25 cellular contexts compared by ENCODE assay signal in genomic region chr17:47995241-47995935, GRCh38. TPM values are rescaled to one million over a fixed set of nuclear protein-coding genes. Genes with fewer than 3 reads are reported as not detected.
DNase-seq lines count a peak whose midpoint lies in the region; ATAC-seq, FAIRE-seq and TF ChIP-seq lines count a peak whose summit lies in the region.
"Had no signal": no experiment of that assay in that cellular context is flagged by ENCODE, and none has a peak within 500 bp of the region (broad histone marks: within the 10 kb centered on the region; RNA-seq: fewer than 3 reads in every experiment).

No MANE protein-coding gene starts in this region.

- H3K36me3 ChIP-seq in GM23338 (ENCODE audit: insufficient read depth) (no peaks in the 10 kb centered on the region), neural progenitor cell (no peaks in the 10 kb centered on the region)
- H3K36me3 ChIP-seq: lower lobe of right lung had no signal

- peak; percentile 55 for DNase-seq in GM23338 (ENCODE audit: low spot score)
- peak; percentile 67 to 69 for DNase-seq in NCI-H524 (lab: John Stamatoyannopoulos, UW)
- DNase-seq in ecto neural progenitor cell (ENCODE audit: low spot score) = peak; percentile 94
- peak; percentile 86 for DNase-seq in neural progenitor cell (ENCODE audit: low spot score)
- no peak for DNase-seq in NCI-H1694 treated with DMSO at 0.1 percent for 48 hours (lab: John Stamatoyannopoulos, UW)
- DNase-seq in GM19239 (ENCODE audit: insufficient read length, low spot score) = no peak
- DNase-seq in NCI-H2029 treated with DMSO at 0.1 percent for 48 hours (lab: John Stamatoyannopoulos, UW) = no peak
- DNase-seq: activated CD4-positive, alpha-beta T cell treated with anti-CD3 and anti-CD28 coated beads for 36 hours; activated naive CD4-positive, alpha-beta T cell treated with anti-CD3 and anti-CD28 coated beads, Interleukin-2, amount 50 U/mL, for 16 hours; activated T-cell treated with anti-CD3 and anti-CD28 coated beads, Interleukin-2, amount 50 U/mL, for 72 hours; caudate nucleus; CD4-positive, alpha-beta T cell; foreskin fibroblast; IMR-90; NCI-H1105 treated with DMSO at 0.1 percent for 48 hours; occipital lobe; stimulated activated CD4-positive, alpha-beta T cell treated with anti-CD3 and anti-CD28 coated beads, Interleukin-4, amount 100 ng/mL, for 24 hours; stimulated activated naive CD8-positive, alpha-beta T cell treated with anti-CD3 and anti-CD28 coated beads, Interleukin-15, Interleukin-2, amounts not matched to agents 100 U/mL and 50 U/mL, for 24 hours; T-helper 1 cell had no signal

- H3K9me2 ChIP-seq in GM23338 (ENCODE audit: insufficient read depth) = no peaks in the 10 kb centered on the region

- peaks cover 15% of the 10 kb centered on the region for H3K27me3 Mint-ChIP-seq in GM23338 (ENCODE audit: insufficient read depth, low read depth, poor library complexity)
- peaks cover 7% of the 10 kb centered on the region for H3K27me3 Mint-ChIP-seq in neural progenitor cell (ENCODE audit: insufficient read depth, low read depth)

- ATAC-seq in GM23338 = peak; percentile 57
- no peak for ATAC-seq in GM18867 (IDR thresholded peaks at IDR 0.05; ENCODE audit: unreplicated experiment)
- ATAC-seq: activated CD4-positive, alpha-beta T cell treated with anti-CD3 and anti-CD28 coated beads for 36 hours; activated T-cell treated with anti-CD3 and anti-CD28 coated beads, Interleukin-2, amount 50 U/mL, for 72 hours; lower lobe of right lung; Panc1; stimulated activated naive CD8-positive, alpha-beta T cell treated with anti-CD3 and anti-CD28 coated beads, Interleukin-15, Interleukin-2, amounts not matched to agents 100 U/mL and 50 U/mL, for 24 hours had no signal

- no peak overlapping the region for H3K27ac ChIP-seq in GM23338 (ENCODE audit: low read depth)
- H3K27ac ChIP-seq in neural progenitor cell = peak overlapping the region; percentile 88
- H3K27ac ChIP-seq: hepatocyte, lower lobe of right lung had no signal

- FAIRE-seq in GM19239 (lab: Jason Lieb, UNC) = no peak
- FAIRE-seq: TTC549 had no signal

- H3K9me3 ChIP-seq in neural progenitor cell (ENCODE audit: low read depth) = no peaks in the 10 kb centered on the region
- H3K9me3 ChIP-seq: lower lobe of right lung had no signal

- H3K4me3 ChIP-seq in GM23338 (peak overlapping the region; percentile 34; the same call in 1 of the 2 replicates), neural progenitor cell (no peak overlapping the region)
- H3K4me3 ChIP-seq: hepatocyte, lower lobe of right lung had no signal

- no peak overlapping the region for H3K9ac ChIP-seq in neural progenitor cell

- peaks cover 59% of the 10 kb centered on the region for H3K4me1 Mint-ChIP-seq in GM23338
- peaks cover 79% of the 10 kb centered on the region for H3K4me1 Mint-ChIP-seq in neural progenitor cell

- H3K4me3 Mint-ChIP-seq in GM23338 (no peak overlapping the region), neural progenitor cell (peak overlapping the region; percentile 66)
- H3K4me3 Mint-ChIP-seq: activated CD4-positive, alpha-beta T cell treated with anti-CD3 and anti-CD28 coated beads for 36 hours; activated T-cell treated with anti-CD3 and anti-CD28 coated beads, Interleukin-2, amount 50 U/mL, for 72 hours; CD4-positive, alpha-beta T cell had no signal

- H3K9me3 Mint-ChIP-seq in GM23338 = no peaks in the 10 kb centered on the region; the same call in 2 of the 3 replicates
- H3K9me3 Mint-ChIP-seq in neural progenitor cell = no peaks in the 10 kb centered on the region
- H3K9me3 Mint-ChIP-seq: activated T-cell treated with anti-CD3 and anti-CD28 coated beads, Interleukin-2, amount 50 U/mL, for 72 hours; CD4-positive, alpha-beta T cell had no signal

- no peaks in the 10 kb centered on the region for H3K27me3 ChIP-seq in GM23338 (ENCODE audit: insufficient read depth)
- no peaks in the 10 kb centered on the region for H3K27me3 ChIP-seq in neural progenitor cell
- H3K27me3 ChIP-seq: hepatocyte had no signal

- H3K4me2 ChIP-seq in GM23338 (peak overlapping the region; percentile 57), neural progenitor cell (peak overlapping the region; percentile 63)
- H3K4me2 ChIP-seq: hepatocyte had no signal

- H3K36me3 Mint-ChIP-seq in GM23338 (ENCODE audit: low read depth) (no peaks in the 10 kb centered on the region), neural progenitor cell (no peaks in the 10 kb centered on the region)

- H3F3A ChIP-seq in GM23338 (replicated peaks; ENCODE audit: low read depth) = 0 out of 2 replicates have a peak, but pooled peaks cover 3% of the 10 kb centered on the region
- H3F3A ChIP-seq in neural progenitor cell (ENCODE audit: low read depth) = peaks cover 70% of the 10 kb centered on the region

- H4K20me1 ChIP-seq in GM23338 (replicated peaks; ENCODE audit: insufficient read depth) = no peaks in the 10 kb centered on the region
- no peaks in the 10 kb centered on the region for H4K20me1 ChIP-seq in neural progenitor cell (ENCODE audit: low read depth)

- H2AFZ ChIP-seq in GM23338 = peak overlapping the region; percentile 96
- no peak overlapping the region for H2AFZ ChIP-seq in neural progenitor cell (replicated peaks)
- H2AFZ ChIP-seq: hepatocyte had no signal

- TF ChIP-seq CTCF in GM23338 (conservative IDR thresholded peaks at IDR 0.05; ENCODE audit: low read depth in 2 of 2) (no peak), neural progenitor cell (IDR thresholded peaks at IDR 0.05) (no peak)

- H3K4me1 ChIP-seq in GM23338 (ENCODE audit: insufficient read depth) = peaks cover 35% of the 10 kb centered on the region
- H3K4me1 ChIP-seq in neural progenitor cell = peaks cover 80% of the 10 kb centered on the region

- H3K27ac Mint-ChIP-seq in GM23338 (peak overlapping the region; percentile 32; the same call in 1 of the 2 replicates), neural progenitor cell (peak overlapping the region; percentile 99)
- H3K27ac Mint-ChIP-seq: activated CD4-positive, alpha-beta T cell treated with anti-CD3 and anti-CD28 coated beads for 36 hours; activated T-cell treated with anti-CD3 and anti-CD28 coated beads, Interleukin-2, amount 50 U/mL, for 72 hours; CD4-positive, alpha-beta T cell had no signal

- H3K79me2 ChIP-seq in GM23338 (replicated peaks; ENCODE audit: insufficient read depth) (no peaks in the 10 kb centered on the region), neural progenitor cell (ENCODE audit: low read depth) (no peaks in the 10 kb centered on the region)
- H3K79me2 ChIP-seq: hepatocyte had no signal

RNA-seq across cellular contexts. Expression of gene CDK5RAP3, which starts 24.5 kb away (rescaled TPM):
- 67.0 and 106 TPM in 2 replicates for total RNA-seq in GM23338 (2014; rRNA removed; shearing (Covaris generic))
- polyA plus RNA-seq in GM23338 (2016; fragmentation: Nextera tagmentation; extraction: Ambion mirVana) = 78.9 and 92.6 TPM in 2 replicates
- total RNA-seq in neural progenitor cell (ENCODE audit: low replicate concordance) = 104 and 168 TPM in 2 replicates

RNA-seq across cellular contexts. Expression of gene PRR15L, which starts 37.7 kb away (rescaled TPM):
- not detected in 2 replicates for total RNA-seq in GM23338 (2014; rRNA removed; shearing (Covaris generic))
- polyA plus RNA-seq in GM23338 (2016; fragmentation: Nextera tagmentation; extraction: Ambion mirVana) = 0.57 and 0.66 TPM in 2 replicates
- not detected in 2 replicates for total RNA-seq in neural progenitor cell (ENCODE audit: low replicate concordance)
- total RNA-seq: activated CD4-positive, alpha-beta T cell treated with anti-CD3 and anti-CD28 coated beads for 36 hours; activated T-cell treated with anti-CD3 and anti-CD28 coated beads, Interleukin-2, amount 50 U/mL, for 72 hours; CD4-positive, alpha-beta T cell; dermis microvascular lymphatic vessel endothelial cell; IMR-90; occipital lobe had no signal
- polyA plus RNA-seq: IMR-90 had no signal

RNA-seq across cellular contexts. Expression of gene COPZ2, which starts 42.2 kb away (rescaled TPM):
- total RNA-seq in GM23338 (2014; rRNA removed; shearing (Covaris generic)) = not detected in 2 replicates
- polyA plus RNA-seq in GM23338 (2016; fragmentation: Nextera tagmentation; extraction: Ambion mirVana) = not detected in 2 replicates
- 0.30 and 0.74 TPM in 2 replicates for total RNA-seq in neural progenitor cell (ENCODE audit: low replicate concordance)

RNA-seq across cellular contexts. Expression of gene NFE2L1, which starts 52.8 kb away (rescaled TPM):
- 138 and 157 TPM in 2 replicates for total RNA-seq in GM23338 (2014; rRNA removed; shearing (Covaris generic))
- 39.9 and 49.9 TPM in 2 replicates for polyA plus RNA-seq in GM23338 (2016; fragmentation: Nextera tagmentation; extraction: Ambion mirVana)
- 73.4 and 104 TPM in 2 replicates for total RNA-seq in neural progenitor cell (ENCODE audit: low replicate concordance)

RNA-seq across cellular contexts. Expression of gene PNPO, which starts 54.0 kb away (rescaled TPM):
- 12.7 and 21.8 TPM in 2 replicates for total RNA-seq in GM23338 (2014; rRNA removed; shearing (Covaris generic))
- 3.9 and 5.0 TPM in 2 replicates for polyA plus RNA-seq in GM23338 (2016; fragmentation: Nextera tagmentation; extraction: Ambion mirVana)
- 8.0 and 9.1 TPM in 2 replicates for total RNA-seq in neural progenitor cell (ENCODE audit: low replicate concordance)

Comparison
In these comparisons a context has a peak if more than half of its experiments do, and no peak if none do; other contexts are left out.
1. DNase-seq: peak in GM23338 (single experiment), NCI-H524 (2 of 2), ecto neural progenitor cell (single experiment) and neural progenitor cell (single experiment); none in NCI-H1694 treated with DMSO at 0.1 percent for 48 hours (single experiment), GM19239 (single experiment) and NCI-H2029 treated with DMSO at 0.1 percent for 48 hours (single experiment).